ENCODE assay signal across 34 cellular contexts in genomic region chr5:10599113-10599512, GRCh38.
"Had no signal": no experiment of that assay in that cellular context is flagged by ENCODE, and none has a peak within 500 bp of the region (broad histone marks: within the 10 kb centered on the region; RNA-seq: fewer than 3 reads in every experiment).

No MANE protein-coding gene starts in this region.

- H3K36me3 ChIP-seq: adrenal gland, breast epithelium, Peyer's patch, SJSA1 had no signal

- FAIRE-seq: astrocyte had no signal

- H3K27ac ChIP-seq: adrenal gland, body of pancreas, breast epithelium, Peyer's patch, VCaP had no signal

- ATAC-seq: activated naive CD4-positive, alpha-beta T cell treated with anti-CD3 and anti-CD28 coated beads, Interleukin-2, amount 50 U/mL, for 72 hours; activated T-cell treated with anti-CD3 and anti-CD28 coated beads, Interleukin-2, amount 50 U/mL, for 4 hours; body of pancreas; T-cell; T-helper 17 cell had no signal

- H3K4me2 ChIP-seq: SK-N-SH had no signal

- H3K27me3 Mint-ChIP-seq: activated B cell treated with CpG ODN at 0.5 μM for 24 hours, T-helper 17 cell had no signal

- H3K9ac ChIP-seq: SK-N-SH had no signal

- H3K9me3 ChIP-seq: adrenal gland, body of pancreas, Peyer's patch, SJSA1, SK-N-SH had no signal

- H3K27me3 ChIP-seq: adrenal gland, body of pancreas, breast epithelium, Peyer's patch, SJSA1 had no signal

- H3K9me3 Mint-ChIP-seq: activated CD4-positive, alpha-beta memory T cell treated with anti-CD3 and anti-CD28 coated beads for 36 hours; T-cell had no signal

- H3K36me3 Mint-ChIP-seq: activated CD4-positive, alpha-beta memory T cell treated with anti-CD3 and anti-CD28 coated beads for 36 hours had no signal

- H3K27ac Mint-ChIP-seq: activated B cell treated with CpG ODN at 0.5 μM for 24 hours; activated CD4-positive, alpha-beta memory T cell treated with anti-CD3 and anti-CD28 coated beads for 36 hours; activated naive CD4-positive, alpha-beta T cell treated with anti-CD3 and anti-CD28 coated beads for 36 hours; activated naive CD4-positive, alpha-beta T cell treated with anti-CD3 and anti-CD28 coated beads, Interleukin-2, amount 50 U/mL, for 72 hours; activated T-helper 1 cell treated with anti-CD3 and anti-CD28 coated beads, Interleukin-12 subunit alpha, Interleukin-12 subunit beta, Interleukin-2, Interleukin-4 antibody, amounts not matched to agents 30 ng/mL and 10 ng/mL and 1 ng/mL, durations not matched to agents 14 hours and 24 hours and 36 hours; T-cell; T-helper 17 cell had no signal

- H3K4me1 ChIP-seq: adrenal gland had no signal

- DNase-seq: activated B cell treated with CpG ODN at 0.5 μM for 24 hours; activated CD4-positive, alpha-beta memory T cell treated with anti-CD3 and anti-CD28 coated beads for 36 hours; activated CD4-positive, alpha-beta T cell treated with anti-CD3 and anti-CD28 coated beads for 4 hours; activated CD4-positive, alpha-beta T cell treated with anti-CD3 and anti-CD28 coated beads, Interleukin-2, amount 50 U/mL, for 1 hour; activated CD4-positive, CD25-positive, alpha-beta regulatory T cell treated with anti-CD3 and anti-CD28 coated beads, Interleukin-2, amount 50 U/mL, for 72 hours; activated CD8-positive, alpha-beta memory T cell treated with anti-CD3 and anti-CD28 coated beads, Interleukin-2, amount 50 U/mL, for 4 hours; activated gamma-delta T cell treated with Interleukin-2 at 50 U/mL for 16 hours; activated naive CD4-positive, alpha-beta T cell treated with anti-CD3 and anti-CD28 coated beads for 36 hours; activated T-cell treated with anti-CD3 and anti-CD28 coated beads for 4 hours; activated T-cell treated with anti-CD3 and anti-CD28 coated beads, Interleukin-2, amount 50 U/mL, for 4 hours; adrenal gland; body of pancreas; NCI-H1048; NCI-H1105 treated with DMSO at 0.1 percent for 48 hours; NCI-H1436; NCI-H1694; NCI-H1930; NCI-H2081 treated with DMSO at 0.1 percent for 48 hours; NCI-H345; NCI-H524 treated with DMSO at 0.1 percent for 48 hours; NK-92 treated with Interleukin-12 subunit alpha and Interleukin-12 subunit beta, amount 100 ng/mL, for 24 hours; Peyer's patch; RPMI8226; SHP77 treated with DMSO at 0.1 percent for 48 hours; SK-N-SH; T-cell; T-helper 17 cell; T-helper 9 cell had no signal

- H3K4me3 ChIP-seq: adrenal gland, body of pancreas, breast epithelium, Peyer's patch, SJSA1 had no signal

- H3K4me3 Mint-ChIP-seq: activated B cell treated with CpG ODN at 0.5 μM for 24 hours; activated CD4-positive, alpha-beta memory T cell treated with anti-CD3 and anti-CD28 coated beads for 36 hours; activated naive CD4-positive, alpha-beta T cell treated with anti-CD3 and anti-CD28 coated beads for 36 hours; activated T-cell treated with anti-CD3 and anti-CD28 coated beads, Interleukin-2, amount 50 U/mL, for 4 hours; activated T-helper 1 cell treated with anti-CD3 and anti-CD28 coated beads, Interleukin-12 subunit alpha, Interleukin-12 subunit beta, Interleukin-2, Interleukin-4 antibody, amounts not matched to agents 30 ng/mL and 10 ng/mL and 1 ng/mL, durations not matched to agents 14 hours and 24 hours and 36 hours; T-cell; T-helper 17 cell had no signal
